ENCODE assay signal across 1 cellular context in genomic region chr13:73072501-73072900, GRCh38.
TF ChIP-seq lines count a peak whose summit lies in the region.

No MANE protein-coding gene starts in this region.

TF ChIP-seq in GM23338, 12 proteins besides CTCF, POLR2A, EP300 and RAD21 (continued from another document):
- no peak for TF ChIP-seq ZNF462 (CRISPR knock-in tag; IDR thresholded peaks at IDR 0.05)
- no peak for TF ChIP-seq EZH2phosphoT487 (IDR thresholded peaks at IDR 0.05; ENCODE audit: unreplicated experiment)
- no peak for TF ChIP-seq EZH2 (IDR thresholded peaks at IDR 0.05; ENCODE audit: low read depth, unreplicated experiment)
